8 cellular contexts compared by ENCODE assay signal in genomic region chr3:43621406-43621973, GRCh38. TPM values are rescaled to one million over a fixed set of nuclear protein-coding genes. Genes with fewer than 3 reads are reported as not detected.
A peak's percentile ranks its signal among the peaks of the same experiment; 100 is the strongest.
DNase-seq lines count a peak whose midpoint lies in the region; ATAC-seq lines count a peak whose summit lies in the region.

No MANE protein-coding gene starts in this region.

- H3K36me3 ChIP-seq in SJCRH30 (no peaks in the 10 kb centered on the region), esophagus (ENCODE audit: control insufficient read depth in 2 of 2, insufficient read depth in 2 of 2, low read length in 1 of 2) (no peaks in the 10 kb centered on the region)

- peaks cover 4% of the 10 kb centered on the region for H3K27me3 Mint-ChIP-seq in activated CD8-positive, alpha-beta memory T cell treated with anti-CD3 and anti-CD28 coated beads, Interleukin-2, amount 10 ng/mL, durations not matched to agents 7 days and 5 days
- H3K27me3 Mint-ChIP-seq in natural killer cell treated with Interleukin-12 subunit alpha and Interleukin-12 subunit beta and Interleukin-15 and Interleukin-18, amount 100 ng/mL, for 72 hours: peaks cover 0 to 2% of the 10 kb centered on the region in 2 donors

- peak overlapping the region; percentile 74 for H3K4me3 Mint-ChIP-seq in activated CD8-positive, alpha-beta memory T cell treated with anti-CD3 and anti-CD28 coated beads, Interleukin-2, amount 10 ng/mL, durations not matched to agents 7 days and 5 days
- peak overlapping the region; percentile 92 for H3K4me3 Mint-ChIP-seq in natural killer cell treated with Interleukin-12 subunit alpha and Interleukin-12 subunit beta and Interleukin-15 and Interleukin-18, amount 100 ng/mL, for 72 hours

- 0 to 1% methylated on average over 44 of the region's 44 CpGs for WGBS in esophagus, 2 donors

- ATAC-seq in activated CD8-positive, alpha-beta memory T cell treated with anti-CD3 and anti-CD28 coated beads, Interleukin-2, amount 10 ng/mL, durations not matched to agents 7 days and 5 days: no peak
- ATAC-seq in natural killer cell treated with Interleukin-12 subunit alpha and Interleukin-12 subunit beta and Interleukin-15 and Interleukin-18, amount 100 ng/mL, for 72 hours: no peak
- ATAC-seq in GM19463 (IDR thresholded peaks at IDR 0.05; ENCODE audit: unreplicated experiment): no peak

- H3K27ac Mint-ChIP-seq in activated CD8-positive, alpha-beta memory T cell treated with anti-CD3 and anti-CD28 coated beads, Interleukin-2, amount 10 ng/mL, durations not matched to agents 7 days and 5 days: peak overlapping the region; percentile 41
- peak overlapping the region; percentile 22 to 40 for H3K27ac Mint-ChIP-seq in natural killer cell treated with Interleukin-12 subunit alpha and Interleukin-12 subunit beta and Interleukin-15 and Interleukin-18, amount 100 ng/mL, for 72 hours

- no peak for DNase-seq in activated CD8-positive, alpha-beta memory T cell treated with anti-CD3 and anti-CD28 coated beads, Interleukin-2, amount 10 ng/mL, durations not matched to agents 7 days and 5 days
- no peak for DNase-seq in activated CD8-positive, alpha-beta memory T cell treated with anti-CD3 and anti-CD28 coated beads, Interleukin-2, amount 50 U/mL, for 4 hours
- DNase-seq in SJCRH30 (peak in 1 of 2 experiments; percentile 9), NCI-H1436 (lab: John Stamatoyannopoulos, UW) (no peak), NCI-H2081 (lab: John Stamatoyannopoulos, UW) (no peak)
- no peak for DNase-seq in natural killer cell treated with Interleukin-12 subunit alpha and Interleukin-12 subunit beta and Interleukin-15 and Interleukin-18, amount 100 ng/mL, for 72 hours (ENCODE audit: low spot score)

- H3K27me3 ChIP-seq in SJCRH30: no peaks in the 10 kb centered on the region
- H3K27me3 ChIP-seq in esophagus (ENCODE audit: control insufficient read depth in 1 of 2, insufficient read depth in 2 of 2, low read length in 2 of 2): no peaks in the 10 kb centered on the region

- H3K36me3 Mint-ChIP-seq in activated CD8-positive, alpha-beta memory T cell treated with anti-CD3 and anti-CD28 coated beads, Interleukin-2, amount 10 ng/mL, durations not matched to agents 7 days and 5 days: no peaks in the 10 kb centered on the region
- H3K36me3 Mint-ChIP-seq in natural killer cell treated with Interleukin-12 subunit alpha and Interleukin-12 subunit beta and Interleukin-15 and Interleukin-18, amount 100 ng/mL, for 72 hours: no peaks in the 10 kb centered on the region

- H3K4me1 Mint-ChIP-seq in activated CD8-positive, alpha-beta memory T cell treated with anti-CD3 and anti-CD28 coated beads, Interleukin-2, amount 10 ng/mL, durations not matched to agents 7 days and 5 days: peaks cover 13% of the 10 kb centered on the region
- H3K4me1 Mint-ChIP-seq in natural killer cell treated with Interleukin-12 subunit alpha and Interleukin-12 subunit beta and Interleukin-15 and Interleukin-18, amount 100 ng/mL, for 72 hours (ENCODE audit: low read depth in 2 of 2): peaks cover 10 to 13% of the 10 kb centered on the region in 2 donors

- H3K4me1 ChIP-seq in SJCRH30 (no peaks in the 10 kb centered on the region), esophagus (ENCODE audit: control insufficient read depth in 2 of 2, insufficient read depth in 2 of 2, low read length in 1 of 2) (no peaks in the 10 kb centered on the region)

- no peaks in the 10 kb centered on the region for H3K9me3 Mint-ChIP-seq in activated CD8-positive, alpha-beta memory T cell treated with anti-CD3 and anti-CD28 coated beads, Interleukin-2, amount 10 ng/mL, durations not matched to agents 7 days and 5 days (ENCODE audit: low read depth)
- H3K9me3 Mint-ChIP-seq in natural killer cell treated with Interleukin-12 subunit alpha and Interleukin-12 subunit beta and Interleukin-15 and Interleukin-18, amount 100 ng/mL, for 72 hours: no peaks in the 10 kb centered on the region

- H3K9me3 ChIP-seq in SJCRH30 (replicated peaks) (no peaks in the 10 kb centered on the region), esophagus (ENCODE audit: control insufficient read depth in 2 of 2, insufficient read depth in 1 of 2, low read depth in 1 of 2, low read length in 1 of 2) (no peaks in the 10 kb centered on the region)

- CTCF ChIA-PET in activated CD8-positive, alpha-beta memory T cell treated with anti-CD3 and anti-CD28 coated beads, Interleukin-2, amount 10 ng/mL, durations not matched to agents 7 days and 5 days (lab: Charles Lee): interaction anchor here (0.9 to 2.1 kb wide), 3 partner anchors 11 to 244 kb away, joined by 3 to 6 read pairs (median 3); no protein-coding TSS in a partner anchor

- H3K27ac ChIP-seq in SJCRH30 (peak overlapping the region; percentile 49), esophagus (ENCODE audit: low read depth in 2 of 2, low read length in 1 of 2) (peak overlapping the region; percentile 71 to 86)

- H3K4me3 ChIP-seq in SJCRH30 (peak overlapping the region; percentile 89), esophagus (ENCODE audit: low read depth in 1 of 2, low read length in 2 of 2) (peak overlapping the region; percentile 78 to 83)

RNA-seq across cellular contexts. Expression of gene ANO10, which starts 0.3 kb away (rescaled TPM):
- 10 to 100 TPM; 10.7 to 13.1 TPM for total RNA-seq in activated CD8-positive, alpha-beta memory T cell treated with anti-CD3 and anti-CD28 coated beads, Interleukin-2, amount 10 ng/mL, durations not matched to agents 7 days and 5 days
- 8.5 and 8.9 TPM in 2 replicates for total RNA-seq in SJCRH30 (2014; rRNA removed; shearing (Covaris generic))
- polyA plus RNA-seq in esophagus: 10 to 100 TPM; 17.7 to 19.8 TPM
- total RNA-seq in natural killer cell treated with Interleukin-12 subunit alpha and Interleukin-12 subunit beta and Interleukin-15 and Interleukin-18, amount 100 ng/mL, for 72 hours: 10 to 100 TPM; 11.8 to 15.4 TPM
